ENCODE assay signal across 1 cellular context in the genomic region with DNA sequence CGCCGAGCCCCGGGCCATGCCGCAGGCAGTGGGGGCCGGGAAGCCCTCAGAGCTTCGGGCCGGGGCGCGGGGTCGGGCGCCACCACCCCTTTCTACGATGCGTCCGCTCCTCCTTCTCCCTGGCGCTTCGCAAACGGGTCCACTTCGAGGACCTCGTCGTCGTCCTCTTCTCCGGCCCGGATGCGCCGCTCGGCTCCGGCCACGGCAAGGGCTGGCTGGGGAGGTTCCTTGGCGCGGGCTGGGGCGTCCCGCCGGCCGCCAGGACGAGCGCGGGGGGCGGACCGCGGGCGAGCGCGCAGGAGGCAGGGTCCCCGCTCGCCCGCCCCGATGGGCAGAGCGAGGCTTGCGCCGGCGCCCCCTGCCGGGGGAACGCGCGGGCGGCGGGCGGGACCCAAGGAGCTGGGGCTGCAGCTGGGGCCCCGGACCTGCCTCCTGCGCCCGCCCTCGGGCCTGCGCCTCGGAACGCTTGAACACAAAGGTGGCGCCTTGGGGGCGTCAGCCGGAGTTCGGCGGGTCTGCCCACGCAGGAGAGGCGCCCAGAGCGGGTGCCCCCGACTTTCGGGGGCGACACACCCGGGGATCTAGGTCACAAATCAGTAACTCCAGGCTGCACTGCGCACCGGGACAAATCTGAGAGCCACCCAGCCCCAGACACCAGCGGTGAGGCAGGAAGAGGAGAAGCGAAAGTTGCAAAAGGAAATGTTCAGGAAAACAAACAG.
TF ChIP-seq lines count a peak whose summit lies in the region.

A gene (minus strand): TSS at position 283 of the 719 bp plus-strand sequence.

TF ChIP-seq in WTC11, 78 proteins besides CTCF, POLR2A, EP300 and RAD21 (continued from another document):
- TF ChIP-seq TEAD1 (CRISPR knock-in tag; IDR thresholded peaks at IDR 0.05), result peak; percentile 35; the same call in 1 of the 2 replicates
- TF ChIP-seq ZBTB21 (CRISPR knock-in tag; IDR thresholded peaks at IDR 0.05; ENCODE audit: borderline replicate concordance), result no peak
- no peak for TF ChIP-seq TEAD4 (CRISPR knock-in tag; IDR thresholded peaks at IDR 0.05)
- no peak for TF ChIP-seq MYBL2 (CRISPR knock-in tag; IDR thresholded peaks at IDR 0.05)
- TF ChIP-seq, protein P1, sequence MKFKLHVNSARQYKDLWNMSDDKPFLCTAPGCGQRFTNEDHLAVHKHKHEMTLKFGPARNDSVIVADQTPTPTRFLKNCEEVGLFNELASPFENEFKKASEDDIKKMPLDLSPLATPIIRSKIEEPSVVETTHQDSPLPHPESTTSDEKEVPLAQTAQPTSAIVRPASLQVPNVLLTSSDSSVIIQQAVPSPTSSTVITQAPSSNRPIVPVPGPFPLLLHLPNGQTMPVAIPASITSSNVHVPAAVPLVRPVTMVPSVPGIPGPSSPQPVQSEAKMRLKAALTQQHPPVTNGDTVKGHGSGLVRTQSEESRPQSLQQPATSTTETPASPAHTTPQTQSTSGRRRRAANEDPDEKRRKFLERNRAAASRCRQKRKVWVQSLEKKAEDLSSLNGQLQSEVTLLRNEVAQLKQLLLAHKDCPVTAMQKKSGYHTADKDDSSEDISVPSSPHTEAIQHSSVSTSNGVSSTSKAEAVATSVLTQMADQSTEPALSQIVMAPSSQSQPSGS (CRISPR knock-in tag; IDR thresholded peaks at IDR 0.05; ENCODE audit: borderline replicate concordance, low read depth), result no peak
- no peak for TF ChIP-seq JUN (CRISPR knock-in tag; IDR thresholded peaks at IDR 0.05)
- no peak for TF ChIP-seq ELF4 (CRISPR knock-in tag; IDR thresholded peaks at IDR 0.05; ENCODE audit: low read depth)
- no peak for TF ChIP-seq OVOL2 (CRISPR knock-in tag; IDR thresholded peaks at IDR 0.05; ENCODE audit: borderline replicate concordance)
- TF ChIP-seq, protein P2, sequence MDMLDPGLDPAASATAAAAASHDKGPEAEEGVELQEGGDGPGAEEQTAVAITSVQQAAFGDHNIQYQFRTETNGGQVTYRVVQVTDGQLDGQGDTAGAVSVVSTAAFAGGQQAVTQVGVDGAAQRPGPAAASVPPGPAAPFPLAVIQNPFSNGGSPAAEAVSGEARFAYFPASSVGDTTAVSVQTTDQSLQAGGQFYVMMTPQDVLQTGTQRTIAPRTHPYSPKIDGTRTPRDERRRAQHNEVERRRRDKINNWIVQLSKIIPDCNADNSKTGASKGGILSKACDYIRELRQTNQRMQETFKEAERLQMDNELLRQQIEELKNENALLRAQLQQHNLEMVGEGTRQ (CRISPR knock-in tag; IDR thresholded peaks at IDR 0.05), result 0 out of 2 replicates have a peak, but pooled peaks have one; percentile 25
- TF ChIP-seq NR3C1 (CRISPR knock-in tag; conservative IDR thresholded peaks at IDR 0.05; ENCODE audit: low read depth), result no peak
- no peak for TF ChIP-seq NFATC4 (CRISPR knock-in tag; IDR thresholded peaks at IDR 0.05)
- TF ChIP-seq, protein P3, sequence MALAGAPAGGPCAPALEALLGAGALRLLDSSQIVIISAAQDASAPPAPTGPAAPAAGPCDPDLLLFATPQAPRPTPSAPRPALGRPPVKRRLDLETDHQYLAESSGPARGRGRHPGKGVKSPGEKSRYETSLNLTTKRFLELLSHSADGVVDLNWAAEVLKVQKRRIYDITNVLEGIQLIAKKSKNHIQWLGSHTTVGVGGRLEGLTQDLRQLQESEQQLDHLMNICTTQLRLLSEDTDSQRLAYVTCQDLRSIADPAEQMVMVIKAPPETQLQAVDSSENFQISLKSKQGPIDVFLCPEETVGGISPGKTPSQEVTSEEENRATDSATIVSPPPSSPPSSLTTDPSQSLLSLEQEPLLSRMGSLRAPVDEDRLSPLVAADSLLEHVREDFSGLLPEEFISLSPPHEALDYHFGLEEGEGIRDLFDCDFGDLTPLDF (CRISPR knock-in tag; IDR thresholded peaks at IDR 0.05), result no peak
- no peak for TF ChIP-seq CREB1 (CRISPR knock-in tag; IDR thresholded peaks at IDR 0.05)
- TF ChIP-seq ZNF396 (CRISPR knock-in tag; IDR thresholded peaks at IDR 0.05; ENCODE audit: borderline replicate concordance), result no peak
